ENCODE assay signal across 1 cellular context in the genomic region with DNA sequence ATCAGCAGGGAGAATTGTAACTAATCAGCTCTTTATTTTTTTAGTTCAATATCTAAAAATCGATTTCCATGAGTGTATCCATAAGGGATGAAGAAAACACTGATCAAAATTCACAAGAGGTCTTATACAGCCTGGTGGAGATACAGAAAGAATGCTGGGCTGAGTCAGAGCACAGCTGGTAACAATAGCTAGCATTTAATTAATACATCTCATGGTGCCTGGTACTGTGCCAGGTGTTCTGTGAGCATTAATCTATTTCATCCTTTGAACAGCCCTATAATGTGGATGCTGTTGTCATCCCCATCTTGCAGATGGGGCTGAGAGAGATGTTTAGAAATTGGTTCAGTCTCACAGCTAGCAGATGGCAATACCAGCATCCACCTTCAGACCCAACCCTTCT.
TF ChIP-seq lines count a peak whose summit lies in the region.

No MANE protein-coding gene starts in this region.

TF ChIP-seq in HCT116, 20 proteins besides CTCF, POLR2A, EP300 and RAD21 (continued from another document):
- TF ChIP-seq EGR1 (IDR thresholded peaks at IDR 0.05; ENCODE audit: low read depth), result no peak
